In the genomic region with DNA sequence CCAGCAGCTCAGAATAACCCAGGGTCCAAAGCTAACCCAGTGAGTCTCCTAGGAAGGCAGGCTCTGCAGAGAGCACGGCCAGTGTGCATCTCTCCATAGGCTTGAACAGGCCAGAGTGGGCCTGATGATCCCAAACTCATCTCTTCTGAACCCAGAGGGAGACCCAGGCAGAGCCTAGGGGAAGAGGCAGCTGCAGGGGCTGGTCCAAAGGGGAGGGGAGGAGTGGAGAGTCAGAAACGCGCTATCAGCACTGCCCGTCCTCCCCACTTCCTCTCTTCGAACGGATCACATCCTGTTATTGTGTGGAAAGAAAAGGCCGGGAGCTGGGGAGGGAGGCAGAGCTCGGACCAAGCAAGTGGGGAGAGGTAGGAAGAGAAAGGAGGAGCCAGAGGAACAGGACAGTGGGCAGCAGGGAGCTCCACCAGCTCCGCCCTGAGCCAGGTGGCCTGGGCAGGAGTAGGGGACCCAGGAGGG, we compare ENCODE assay signal across 1 cellular context.
TF ChIP-seq lines count a peak whose summit lies in the region.

No MANE protein-coding gene starts in this region.

TF ChIP-seq in endothelial cell of umbilical vein, 7 proteins besides CTCF, POLR2A, EP300 and RAD21 (continued from another document):
- peak; percentile 83 for TF ChIP-seq POLR2AphosphoS5 (IDR thresholded peaks at IDR 0.05; ENCODE audit: insufficient read depth, low read depth, low read length)
- peak; percentile 79 for TF ChIP-seq GATA2 (IDR thresholded peaks at IDR 0.05; ENCODE audit: insufficient read depth, insufficient read length, low read depth, low read length)
